ENCODE assay signal across 23 cellular contexts in the genomic region with DNA sequence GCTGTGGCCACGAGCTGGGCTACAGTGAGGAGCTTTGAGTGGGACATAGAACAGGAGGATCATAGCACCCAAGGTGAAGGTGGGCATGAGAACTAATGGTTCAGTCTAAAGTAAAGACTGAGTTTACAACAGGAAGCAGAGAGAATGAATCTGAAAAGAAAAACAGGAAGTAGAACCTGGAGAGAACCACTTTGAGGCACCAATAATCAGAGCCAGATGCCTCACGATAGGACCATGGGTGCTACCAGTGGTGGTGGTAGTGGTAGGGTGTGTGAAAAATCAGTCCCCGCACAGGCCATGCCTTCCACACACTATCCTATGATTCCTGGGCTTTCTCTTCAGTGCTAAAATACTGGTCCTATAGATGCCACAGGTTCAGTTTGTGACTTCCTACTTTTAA.
DNase-seq lines count a peak whose midpoint lies in the region; ATAC-seq, FAIRE-seq and TF ChIP-seq lines count a peak whose summit lies in the region.
"Had no signal": no experiment of that assay in that cellular context is flagged by ENCODE, and none has a peak within 500 bp of the region (broad histone marks: within the 10 kb centered on the region; RNA-seq: fewer than 3 reads in every experiment).

No MANE protein-coding gene starts in this region.

- no peak for FAIRE-seq in RCC 7860 (lab: Jason Lieb, UNC)
- FAIRE-seq: GM19239, urothelium cell line had no signal

- ATAC-seq in DND-41 (ENCODE audit: insufficient read depth, low read depth) (0 out of 3 replicates have a peak, but pooled peaks have one; percentile 31), GM18909 (IDR thresholded peaks at IDR 0.05; ENCODE audit: poor library complexity, unreplicated experiment) (peak; percentile 45), HG02884 (IDR thresholded peaks at IDR 0.05; ENCODE audit: unreplicated experiment) (peak; percentile 50), HG03045 (IDR thresholded peaks at IDR 0.05; ENCODE audit: unreplicated experiment) (no peak)
- no peak for ATAC-seq in natural killer cell treated with Interleukin-12 subunit alpha and Interleukin-12 subunit beta and Interleukin-15 and Interleukin-18, amount 100 ng/mL, for 72 hours
- ATAC-seq: activated T-helper 17 cell treated with anti-CD3 and anti-CD28 coated beads, Interleukin-2, amount 50 U/mL, for 72 hours; left colon had no signal

- H3K36me3 ChIP-seq in DND-41 (ENCODE audit: insufficient read depth, low read length): no peaks in the 10 kb centered on the region
- no peaks in the 10 kb centered on the region for H3K36me3 ChIP-seq in OCI-LY7 (ENCODE audit: insufficient read depth, low read length)
- H3K36me3 ChIP-seq in mesendoderm (ENCODE audit: control insufficient read depth, insufficient read depth, low read length): no peaks in the 10 kb centered on the region
- H3K36me3 ChIP-seq: BLaER1 treated with 17β-estradiol and CSF1 and Interleukin-3, amounts not matched to agents 10 nM and 100 nM; WERI-Rb-1 had no signal

- no peak overlapping the region for H4K5ac ChIP-seq in mesendoderm (ENCODE audit: low read length)

- H3K9ac ChIP-seq in DND-41 (ENCODE audit: low read depth, low read length) (no peak overlapping the region), mesendoderm (ENCODE audit: low read length) (no peak overlapping the region)
- H3K9ac ChIP-seq: BLaER1 treated with 17β-estradiol and CSF1 and Interleukin-3, amounts not matched to agents 10 nM and 100 nM had no signal

- H4K8ac ChIP-seq in mesendoderm (ENCODE audit: low read depth, low read length): no peak overlapping the region

- H2AFZ ChIP-seq in DND-41 (ENCODE audit: low read depth, low read length) (no peak overlapping the region), OCI-LY7 (ENCODE audit: low read length) (0 out of 2 replicates have a peak overlapping the region, but pooled peaks have one; percentile 42)

- H3K79me1 ChIP-seq in mesendoderm (ENCODE audit: low read length): no peaks in the 10 kb centered on the region

- no TSS peak for BruUV-seq in OCI-LY7 (replicated peaks; lab: Mats Ljungman, UMichigan)

- H3K56ac ChIP-seq in mesendoderm (ENCODE audit: low read length): no peak overlapping the region

- H3K9me3 Mint-ChIP-seq in natural killer cell treated with Interleukin-12 subunit alpha and Interleukin-12 subunit beta and Interleukin-15 and Interleukin-18, amount 100 ng/mL, for 72 hours: peaks cover 8% of the 10 kb centered on the region

- no peaks in the 10 kb centered on the region for H3K4me1 Mint-ChIP-seq in natural killer cell treated with Interleukin-12 subunit alpha and Interleukin-12 subunit beta and Interleukin-15 and Interleukin-18, amount 100 ng/mL, for 72 hours (ENCODE audit: low read depth in 2 of 2)
- H3K4me1 Mint-ChIP-seq: activated T-helper 17 cell treated with anti-CD3 and anti-CD28 coated beads, Interleukin-2, amount 50 U/mL, for 72 hours had no signal

- H4K20me1 ChIP-seq in DND-41 (ENCODE audit: insufficient read depth, low read length) (no peaks in the 10 kb centered on the region), OCI-LY7 (ENCODE audit: insufficient read depth, low read length) (no peaks in the 10 kb centered on the region)
- H4K20me1 ChIP-seq: BLaER1 treated with 17β-estradiol and CSF1 and Interleukin-3, amounts not matched to agents 10 nM and 100 nM had no signal

- H3K4me2 ChIP-seq in DND-41 (ENCODE audit: insufficient read depth, low read length) (no peak overlapping the region), OCI-LY7 (ENCODE audit: low read length) (no peak overlapping the region), mesendoderm (ENCODE audit: low read length) (no peak overlapping the region)

- no peak overlapping the region for H2BK120ac ChIP-seq in mesendoderm (ENCODE audit: low read depth, low read length)

- H3K4me3 ChIP-seq in DND-41 (ENCODE audit: low read depth in 1 of 2, low read length in 2 of 2) (no peak overlapping the region), OCI-LY7 (ENCODE audit: low read depth, low read length, poor library complexity, severe bottlenecking) (no peak overlapping the region), mesendoderm (ENCODE audit: low read length) (no peak overlapping the region)
- H3K4me3 ChIP-seq: BLaER1 treated with 17β-estradiol and CSF1 and Interleukin-3, amounts not matched to agents 10 nM and 100 nM; heart right ventricle had no signal

- POLR2A ChIA-PET in OCI-LY7 (lab: Charles Lee): no interaction called here

- H3K9me3 ChIP-seq in DND-41 (ENCODE audit: insufficient read depth, low read length, severe bottlenecking) (no peaks in the 10 kb centered on the region), OCI-LY7 (ENCODE audit: low read length) (no peaks in the 10 kb centered on the region)
- H3K9me3 ChIP-seq: BLaER1 treated with 17β-estradiol and CSF1 and Interleukin-3, amounts not matched to agents 10 nM and 100 nM had no signal

- no peak overlapping the region for H3K4ac ChIP-seq in mesendoderm (ENCODE audit: low read depth, low read length)

- H3K27ac Mint-ChIP-seq in natural killer cell treated with Interleukin-12 subunit alpha and Interleukin-12 subunit beta and Interleukin-15 and Interleukin-18, amount 100 ng/mL, for 72 hours: no peak overlapping the region
- H3K27ac Mint-ChIP-seq: activated naive CD8-positive, alpha-beta T cell treated with anti-CD3 and anti-CD28 coated beads for 36 hours; activated T-helper 17 cell treated with anti-CD3 and anti-CD28 coated beads, Interleukin-2, amount 50 U/mL, for 72 hours; nephron progenitor cell; T-helper 2 cell treated with Interferon-gamma antibody and Interleukin-4, amounts not matched to agents 5 μg/mL and 100 μg/mL, for 36 hours had no signal

- no peak overlapping the region for H2AK5ac ChIP-seq in mesendoderm (ENCODE audit: low read length)

- TF ChIP-seq CTCF in DND-41 (IDR thresholded peaks at IDR 0.05; ENCODE audit: borderline replicate concordance, extremely low read depth, low read length, poor library complexity, severe bottlenecking) (no peak), OCI-LY7 (conservative IDR thresholded peaks at IDR 0.05; ENCODE audit: low read length) (no peak)

- H3K4me3 Mint-ChIP-seq in natural killer cell treated with Interleukin-12 subunit alpha and Interleukin-12 subunit beta and Interleukin-15 and Interleukin-18, amount 100 ng/mL, for 72 hours: no peak overlapping the region
- H3K4me3 Mint-ChIP-seq: activated naive CD8-positive, alpha-beta T cell treated with anti-CD3 and anti-CD28 coated beads for 36 hours; activated T-helper 17 cell treated with anti-CD3 and anti-CD28 coated beads, Interleukin-2, amount 50 U/mL, for 72 hours; IgD-negative memory B cell; nephron progenitor cell; T-helper 2 cell treated with Interferon-gamma antibody and Interleukin-4, amounts not matched to agents 5 μg/mL and 100 μg/mL, for 36 hours had no signal

- H3K36me3 Mint-ChIP-seq in natural killer cell treated with Interleukin-12 subunit alpha and Interleukin-12 subunit beta and Interleukin-15 and Interleukin-18, amount 100 ng/mL, for 72 hours: peaks cover 4% of the 10 kb centered on the region

- H3K79me2 ChIP-seq in DND-41 (ENCODE audit: insufficient read depth, low read length) (no peaks in the 10 kb centered on the region), OCI-LY7 (ENCODE audit: insufficient read depth, low read depth, low read length) (no peaks in the 10 kb centered on the region), mesendoderm (ENCODE audit: control insufficient read depth, insufficient read depth, low read length) (no peaks in the 10 kb centered on the region)

- no peaks in the 10 kb centered on the region; the same call in 1 of the 2 replicates for H3K9me2 ChIP-seq in OCI-LY7 (ENCODE audit: insufficient read depth, low read length)

- no peak overlapping the region for H3K23ac ChIP-seq in mesendoderm (ENCODE audit: low read length)

- CTCF ChIA-PET in OCI-LY7 (lab: Charles Lee; ENCODE audit: unreplicated experiment): no interaction called here

- no peak for DNase-seq in DND-41
- peak; percentile 2 for DNase-seq in OCI-LY7 (ENCODE audit: low spot score)
- DNase-seq in natural killer cell treated with Interleukin-12 subunit alpha and Interleukin-12 subunit beta and Interleukin-15 and Interleukin-18, amount 100 ng/mL, for 72 hours (ENCODE audit: low spot score): no peak
- DNase-seq in mesendoderm: no peak
- DNase-seq in RCC 7860 (ENCODE audit: low spot score): no peak
- DNase-seq: activated naive CD8-positive, alpha-beta T cell treated with anti-CD3 and anti-CD28 coated beads for 36 hours; heart right ventricle; left colon; midbrain; NCI-H1417; NCI-H510A treated with DMSO at 0.1 percent for 48 hours; nephron progenitor cell; posterior cingulate gyrus; WERI-Rb-1 had no signal

- H2BK5ac ChIP-seq in mesendoderm (ENCODE audit: low read length): no peak overlapping the region

- H2BK15ac ChIP-seq in mesendoderm (replicated peaks; ENCODE audit: low read depth): no peak overlapping the region

- intact Hi-C loops in OCI-LY7 (cut with micrococcal nuclease; ENCODE audit: unreplicated experiment): no loop called here

- H3K18ac ChIP-seq in mesendoderm (ENCODE audit: low read length): no peak overlapping the region

- no peaks in the 10 kb centered on the region for H3K27me3 ChIP-seq in DND-41 (ENCODE audit: insufficient read depth, low read length, poor library complexity)
- no peaks in the 10 kb centered on the region for H3K27me3 ChIP-seq in mesendoderm (ENCODE audit: insufficient read depth, low read length, poor library complexity)
- H3K27me3 ChIP-seq: BLaER1 treated with 17β-estradiol and CSF1 and Interleukin-3, amounts not matched to agents 10 nM and 100 nM; heart right ventricle had no signal

- H3K27ac ChIP-seq in DND-41 (ENCODE audit: low read length) (no peak overlapping the region), OCI-LY7 (ENCODE audit: low read depth, low read length, poor library complexity, severe bottlenecking) (no peak overlapping the region), mesendoderm (ENCODE audit: low read depth, low read length) (no peak overlapping the region)
- H3K27ac ChIP-seq: BLaER1 treated with 17β-estradiol and CSF1 and Interleukin-3, amounts not matched to agents 10 nM and 100 nM; WERI-Rb-1 had no signal

- no CpG with 5 or more reads among the region's 3 CpGs for WGBS in mesendoderm (ENCODE audit: extremely low coverage, insufficient coverage, low lambda C conversion rate)

- no peaks in the 10 kb centered on the region for H3K27me3 Mint-ChIP-seq in natural killer cell treated with Interleukin-12 subunit alpha and Interleukin-12 subunit beta and Interleukin-15 and Interleukin-18, amount 100 ng/mL, for 72 hours
- H3K27me3 Mint-ChIP-seq: IgD-negative memory B cell had no signal

- H3K4me1 ChIP-seq in DND-41 (ENCODE audit: insufficient read depth, low read length) (peaks cover 5% of the 10 kb centered on the region), OCI-LY7 (ENCODE audit: insufficient read depth, low read length, poor library complexity, severe bottlenecking) (peaks cover 5% of the 10 kb centered on the region), mesendoderm (ENCODE audit: control insufficient read depth, low read depth, low read length) (no peaks in the 10 kb centered on the region)

Comparison
In these comparisons a context has a peak if more than half of its experiments do, and no peak if none do; other contexts are left out.
1. ATAC-seq: peak in DND-41 (single experiment), GM18909 (single experiment) and HG02884 (single experiment); none in natural killer cell treated with Interleukin-12 subunit alpha and Interleukin-12 subunit beta and Interleukin-15 and Interleukin-18, amount 100 ng/mL, for 72 hours (0 of 2) and HG03045 (single experiment).